In the genomic region with DNA sequence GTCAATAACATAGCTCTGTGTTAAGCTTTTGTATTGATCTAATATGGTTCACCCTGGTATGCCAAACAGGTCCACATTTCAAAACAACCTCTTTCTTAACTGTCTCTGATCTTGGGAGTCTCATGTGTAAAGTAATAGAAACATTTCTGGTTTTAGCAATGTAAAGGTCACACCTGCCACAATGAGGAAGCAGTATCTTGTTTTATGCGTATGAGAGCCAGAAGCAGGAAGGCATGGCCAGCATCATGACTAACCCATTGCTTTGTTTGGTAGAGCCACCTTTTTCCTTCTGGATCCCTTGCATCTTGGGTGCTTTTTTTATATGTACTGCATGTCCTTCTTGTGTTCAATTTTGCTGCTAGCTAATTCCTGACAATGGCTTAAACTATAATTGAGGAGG, we compare ENCODE assay signal across 26 cellular contexts.
DNase-seq lines count a peak whose midpoint lies in the region; ATAC-seq and TF ChIP-seq lines count a peak whose summit lies in the region.
"Had no signal": no experiment of that assay in that cellular context is flagged by ENCODE, and none has a peak within 500 bp of the region (broad histone marks: within the 10 kb centered on the region; RNA-seq: fewer than 3 reads in every experiment).

No MANE protein-coding gene starts in this region.

- no peak overlapping the region for H3K9ac ChIP-seq in colonic mucosa (ENCODE audit: low read depth in 2 of 2, low read length in 2 of 2)

- peak; percentile 13 for DNase-seq in NCI-H2107 treated with DMSO at 0.1 percent for 48 hours (lab: John Stamatoyannopoulos, UW; ENCODE audit: unreplicated experiment)
- no peak for DNase-seq in NCI-H2107 (lab: John Stamatoyannopoulos, UW)
- peak; percentile 24 for DNase-seq in colonic mucosa
- DNase-seq in left colon, result no peak
- peak; percentile 42 for DNase-seq in ureter (ENCODE audit: low spot score)
- DNase-seq in SW 1271 (lab: John Stamatoyannopoulos, UW), result no peak
- no peak for DNase-seq in erythroblast (lab: John Stamatoyannopoulos, UW)
- DNase-seq: ACHN; BE2C; CD8-positive, alpha-beta memory T cell; GOT3; HCEC 1CT; Karpas-422; NCI-H1092 treated with DMSO at 0.1 percent for 48 hours; NCI-H1436; NCI-H187 treated with DMSO at 0.1 percent for 48 hours; NCI-H446; NCI-H524 treated with DMSO at 0.1 percent for 48 hours; NCI-H82; NK-92 treated with Interleukin-12 subunit alpha and Interleukin-12 subunit beta, amount 100 ng/mL, for 24 hours; Right ventricle myocardium superior; RPMI8226 had no signal

- H3K27ac ChIP-seq in colonic mucosa, result no peak overlapping the region
- H3K27ac ChIP-seq: 22Rv1, SJSA1 had no signal

- intact Hi-C loops in colonic mucosa (cut with DNase I) (no loop called here), left colon (cut with DNase I, micrococcal nuclease) (no loop called here)

- peak; percentile 100 for ATAC-seq in left colon
- no peak for ATAC-seq in GM18867 (IDR thresholded peaks at IDR 0.05; ENCODE audit: unreplicated experiment)
- ATAC-seq: HepG2 had no signal

- TF ChIP-seq CTCF in colonic mucosa (IDR thresholded peaks at IDR 0.05), result no peak

- H3K36me3 ChIP-seq in colonic mucosa, result no peaks in the 10 kb centered on the region
- H3K36me3 ChIP-seq: BE2C, SJSA1 had no signal

- no peaks in the 10 kb centered on the region for H3K27me3 ChIP-seq in colonic mucosa
- H3K27me3 ChIP-seq: BE2C, SJSA1 had no signal

- no peaks in the 10 kb centered on the region for H3K9me3 ChIP-seq in colonic mucosa
- H3K9me3 ChIP-seq: BE2C, SJSA1 had no signal

- H3K4me1 ChIP-seq in colonic mucosa, result no peaks in the 10 kb centered on the region
- H3K4me1 ChIP-seq: BE2C had no signal

- H3K4me3 ChIP-seq in colonic mucosa, result no peak overlapping the region
- H3K4me3 ChIP-seq: SJSA1 had no signal

- no peak for TF ChIP-seq POLR2A in erythroblast (IDR thresholded peaks at IDR 0.05; ENCODE audit: low read length)

Comparison
In these comparisons a context has a peak if more than half of its experiments do, and no peak if none do; other contexts are left out.
1. DNase-seq: peak in NCI-H2107 treated with DMSO at 0.1 percent for 48 hours (single experiment), colonic mucosa (single experiment) and ureter (single experiment); none in NCI-H2107 (single experiment), left colon (0 of 2), SW 1271 (0 of 2) and erythroblast (0 of 2).